ENCODE assay signal across 1 cellular context in the genomic region with DNA sequence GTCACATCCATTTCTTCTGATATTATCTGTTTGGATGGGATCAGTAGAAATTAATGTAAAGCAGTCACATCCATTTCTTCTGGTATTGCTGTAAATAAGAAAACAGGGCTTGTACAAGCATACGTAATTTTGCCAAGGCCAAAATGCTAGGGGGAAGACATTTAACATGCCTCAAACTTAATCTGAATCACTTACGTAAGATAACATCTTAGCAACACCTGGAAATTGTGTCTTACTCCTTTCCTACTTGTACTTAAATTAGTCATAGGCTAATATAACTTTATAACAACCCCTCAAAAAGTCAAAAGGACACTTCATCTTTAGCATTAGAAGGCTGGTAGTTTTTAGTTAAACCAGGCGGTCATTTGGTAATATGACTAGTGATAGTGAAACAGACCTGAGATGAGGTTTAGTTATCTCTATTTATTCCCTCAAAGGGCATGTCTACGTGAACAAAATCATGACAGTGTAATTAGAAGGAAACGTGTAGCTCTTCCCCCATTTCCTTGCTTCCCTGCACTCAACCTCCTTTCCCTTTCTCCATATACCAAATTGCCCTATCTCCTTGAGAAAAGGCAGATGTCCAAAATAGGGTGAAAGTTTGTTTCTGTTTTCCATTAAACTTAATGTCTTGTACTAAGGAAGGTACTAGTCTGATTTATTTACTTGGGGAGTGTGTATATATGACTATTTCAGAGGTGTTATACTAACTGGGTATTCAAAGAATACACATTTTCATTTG.
TF ChIP-seq lines count a peak whose summit lies in the region.

No MANE protein-coding gene starts in this region.

TF ChIP-seq in WTC11, 78 proteins besides CTCF, POLR2A, EP300 and RAD21 (continued from another document):
- TF ChIP-seq, protein P1, sequence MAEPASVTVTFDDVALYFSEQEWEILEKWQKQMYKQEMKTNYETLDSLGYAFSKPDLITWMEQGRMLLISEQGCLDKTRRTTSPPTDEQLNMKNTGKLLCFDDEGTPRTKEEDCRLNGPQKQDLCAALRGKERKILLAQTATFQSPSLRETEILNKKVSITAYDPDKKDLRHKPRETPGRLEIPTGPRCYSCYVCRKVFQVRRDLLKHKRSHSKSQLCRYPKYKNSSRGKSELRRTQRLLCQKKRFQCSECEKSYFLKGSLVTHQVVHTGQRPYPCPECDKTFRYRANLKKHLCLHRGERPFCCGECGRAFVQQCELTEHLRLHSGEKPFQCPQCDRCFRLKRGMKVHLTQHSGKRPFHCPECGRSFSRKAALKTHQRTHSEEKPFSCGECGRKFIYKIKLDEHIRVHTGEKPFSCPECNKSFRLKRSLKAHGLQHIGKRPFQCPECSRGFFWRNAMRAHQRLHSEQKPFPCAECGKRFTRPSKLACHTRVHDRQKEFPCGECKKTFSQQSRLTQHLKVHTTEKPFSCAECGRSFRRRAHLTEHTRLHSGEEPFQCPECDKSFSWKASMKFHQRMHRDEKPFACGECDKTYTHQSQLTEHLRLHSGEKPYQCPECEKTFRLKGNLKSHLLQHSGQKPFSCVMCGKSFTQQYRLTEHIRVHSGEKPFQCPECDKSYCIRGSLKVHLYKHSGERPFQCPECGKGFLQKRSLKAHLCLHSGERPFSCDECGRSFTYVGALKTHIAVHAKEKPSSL (CRISPR knock-in tag; conservative IDR thresholded peaks at IDR 0.05): no peak
- TF ChIP-seq, protein P2, sequence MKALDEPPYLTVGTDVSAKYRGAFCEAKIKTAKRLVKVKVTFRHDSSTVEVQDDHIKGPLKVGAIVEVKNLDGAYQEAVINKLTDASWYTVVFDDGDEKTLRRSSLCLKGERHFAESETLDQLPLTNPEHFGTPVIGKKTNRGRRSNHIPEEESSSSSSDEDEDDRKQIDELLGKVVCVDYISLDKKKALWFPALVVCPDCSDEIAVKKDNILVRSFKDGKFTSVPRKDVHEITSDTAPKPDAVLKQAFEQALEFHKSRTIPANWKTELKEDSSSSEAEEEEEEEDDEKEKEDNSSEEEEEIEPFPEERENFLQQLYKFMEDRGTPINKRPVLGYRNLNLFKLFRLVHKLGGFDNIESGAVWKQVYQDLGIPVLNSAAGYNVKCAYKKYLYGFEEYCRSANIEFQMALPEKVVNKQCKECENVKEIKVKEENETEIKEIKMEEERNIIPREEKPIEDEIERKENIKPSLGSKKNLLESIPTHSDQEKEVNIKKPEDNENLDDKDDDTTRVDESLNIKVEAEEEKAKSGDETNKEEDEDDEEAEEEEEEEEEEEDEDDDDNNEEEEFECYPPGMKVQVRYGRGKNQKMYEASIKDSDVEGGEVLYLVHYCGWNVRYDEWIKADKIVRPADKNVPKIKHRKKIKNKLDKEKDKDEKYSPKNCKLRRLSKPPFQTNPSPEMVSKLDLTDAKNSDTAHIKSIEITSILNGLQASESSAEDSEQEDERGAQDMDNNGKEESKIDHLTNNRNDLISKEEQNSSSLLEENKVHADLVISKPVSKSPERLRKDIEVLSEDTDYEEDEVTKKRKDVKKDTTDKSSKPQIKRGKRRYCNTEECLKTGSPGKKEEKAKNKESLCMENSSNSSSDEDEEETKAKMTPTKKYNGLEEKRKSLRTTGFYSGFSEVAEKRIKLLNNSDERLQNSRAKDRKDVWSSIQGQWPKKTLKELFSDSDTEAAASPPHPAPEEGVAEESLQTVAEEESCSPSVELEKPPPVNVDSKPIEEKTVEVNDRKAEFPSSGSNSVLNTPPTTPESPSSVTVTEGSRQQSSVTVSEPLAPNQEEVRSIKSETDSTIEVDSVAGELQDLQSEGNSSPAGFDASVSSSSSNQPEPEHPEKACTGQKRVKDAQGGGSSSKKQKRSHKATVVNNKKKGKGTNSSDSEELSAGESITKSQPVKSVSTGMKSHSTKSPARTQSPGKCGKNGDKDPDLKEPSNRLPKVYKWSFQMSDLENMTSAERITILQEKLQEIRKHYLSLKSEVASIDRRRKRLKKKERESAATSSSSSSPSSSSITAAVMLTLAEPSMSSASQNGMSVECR (CRISPR knock-in tag; IDR thresholded peaks at IDR 0.05; ENCODE audit: borderline replicate concordance): no peak
- TF ChIP-seq, protein P3, sequence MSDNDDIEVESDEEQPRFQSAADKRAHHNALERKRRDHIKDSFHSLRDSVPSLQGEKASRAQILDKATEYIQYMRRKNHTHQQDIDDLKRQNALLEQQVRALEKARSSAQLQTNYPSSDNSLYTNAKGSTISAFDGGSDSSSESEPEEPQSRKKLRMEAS (CRISPR knock-in tag; IDR thresholded peaks at IDR 0.05): no peak
- no peak for TF ChIP-seq ZNF263 (CRISPR knock-in tag; IDR thresholded peaks at IDR 0.05; ENCODE audit: low read depth)
